16 cellular contexts compared by ENCODE assay signal in the genomic region with DNA sequence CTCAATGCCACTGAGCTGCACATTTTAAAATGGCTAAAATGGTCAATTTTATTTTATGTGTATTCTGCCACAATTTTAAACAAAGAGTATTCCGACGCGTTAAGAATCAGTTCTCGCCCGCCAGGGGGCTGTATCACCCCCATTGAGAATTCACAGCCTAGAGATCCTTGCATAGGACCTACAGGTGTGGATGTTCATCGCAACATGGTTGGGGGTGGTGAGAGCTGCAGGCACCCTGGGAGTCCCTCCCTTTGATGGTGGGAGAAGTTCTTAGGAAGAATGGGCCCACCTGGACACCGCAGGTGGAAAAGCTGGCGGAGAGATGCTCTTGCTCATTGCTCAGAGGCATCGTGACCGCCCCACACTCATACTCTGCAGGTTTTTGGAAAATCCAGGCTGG.
DNase-seq lines count a peak whose midpoint lies in the region; ATAC-seq and TF ChIP-seq lines count a peak whose summit lies in the region.
"Had no signal": no experiment of that assay in that cellular context is flagged by ENCODE, and none has a peak within 500 bp of the region (broad histone marks: within the 10 kb centered on the region; RNA-seq: fewer than 3 reads in every experiment).

No MANE protein-coding gene starts in this region.

- no peaks in the 10 kb centered on the region for H3K79me2 ChIP-seq in PC-3 (ENCODE audit: low read length)

- no peak overlapping the region for H4K8ac ChIP-seq in neuronal stem cell (ENCODE audit: low read depth, low read length)

- in situ Hi-C loops in ACHN (cut with HindIII; ENCODE audit: low pct_ligation_motif_present, low pct_unique_long_range_greater_than_20kb, low sequenced_read_pairs), result loop anchor here (25.0 kb wide), 1 partner anchor 364 kb away; no protein-coding TSS in a partner anchor

- H3K4me3 ChIP-seq in GM12865 (ENCODE audit: low read depth, low read length) (no peak overlapping the region), PC-3 (ENCODE audit: low read length) (no peak overlapping the region), fibroblast of mammary gland (ENCODE audit: control insufficient read depth, low read depth, low read length) (no peak overlapping the region), neuronal stem cell (ENCODE audit: low read length in 2 of 2) (peak overlapping the region in 1 of 2 donors; percentile 11)
- H3K4me3 ChIP-seq: colonic mucosa had no signal

- CTCF ChIA-PET in PC-3 (lab: Charles Lee), result no interaction called here

- H2AFZ ChIP-seq in PC-3 (ENCODE audit: low read length) (no peak overlapping the region), neuronal stem cell (ENCODE audit: low read length) (no peak overlapping the region)

- BruUV-seq in PC-3 (replicated peaks; lab: Mats Ljungman, UMichigan), result no TSS peak

- intact Hi-C loops in PC-3 (cut with micrococcal nuclease), result no loop called here

- no peaks in the 10 kb centered on the region for H4K20me1 ChIP-seq in PC-3 (ENCODE audit: low read length)

- POLR2A ChIA-PET in PC-3 (lab: Charles Lee; ENCODE audit: unreplicated experiment), result no interaction called here

- H2BK15ac ChIP-seq in neuronal stem cell (ENCODE audit: low read length), result peak overlapping the region; percentile 49

- H3K9ac ChIP-seq in PC-3 (ENCODE audit: low read length) (no peak overlapping the region), neuronal stem cell (ENCODE audit: low read depth, low read length, poor library complexity) (no peak overlapping the region)

- H3K23ac ChIP-seq in neuronal stem cell (ENCODE audit: low read depth, low read length, poor library complexity), result no peak overlapping the region

- H2AK5ac ChIP-seq in neuronal stem cell (ENCODE audit: low read depth, low read length), result no peak overlapping the region

- H3F3A ChIP-seq in PC-3 (ENCODE audit: low read length, unreplicated experiment), result no peaks in the 10 kb centered on the region

- peak overlapping the region; percentile 18 for H3K18ac ChIP-seq in neuronal stem cell (ENCODE audit: low read length)

- no peaks in the 10 kb centered on the region for H3K9me2 ChIP-seq in PC-3 (replicated peaks; ENCODE audit: low read length)

- no peak overlapping the region for H3K27ac ChIP-seq in PC-3 (ENCODE audit: low read length)
- no peak overlapping the region for H3K27ac ChIP-seq in neuronal stem cell (replicated peaks; ENCODE audit: low read length)
- H3K27ac ChIP-seq: colonic mucosa had no signal

- H2BK5ac ChIP-seq in neuronal stem cell (ENCODE audit: low read length), result no peak overlapping the region

- no peak overlapping the region for H4K91ac ChIP-seq in neuronal stem cell (ENCODE audit: low read depth, low read length, poor library complexity)

- peak; percentile 19 for TF ChIP-seq CTCF in GM12865 (IDR thresholded peaks at IDR 0.05; ENCODE audit: insufficient read depth, low read depth, low read length, missing control alignments)
- TF ChIP-seq CTCF in PC-3 (conservative IDR thresholded peaks at IDR 0.05; ENCODE audit: low read depth, low read length), result 0 out of 2 replicates have a peak, but pooled peaks have one; percentile 19
- TF ChIP-seq CTCF in fibroblast of mammary gland (conservative IDR thresholded peaks at IDR 0.05; ENCODE audit: control insufficient read depth, insufficient read depth, low read depth, low read length), result peak; percentile 11

- no peak overlapping the region for H2BK12ac ChIP-seq in neuronal stem cell (ENCODE audit: low read length)

- H3K4me1 ChIP-seq in PC-3 (ENCODE audit: insufficient read depth, low read length) (peaks cover 8% of the 10 kb centered on the region), neuronal stem cell (ENCODE audit: control insufficient read depth in 2 of 2, insufficient read depth in 1 of 2, low read depth in 1 of 2, low read length in 2 of 2) (peaks cover 0 to 2% of the 10 kb centered on the region in 2 donors)
- H3K4me1 ChIP-seq: colonic mucosa had no signal

- H3K14ac ChIP-seq in neuronal stem cell (ENCODE audit: low read length), result no peak overlapping the region

- no peaks in the 10 kb centered on the region for H3K79me1 ChIP-seq in neuronal stem cell (ENCODE audit: low read depth, low read length)

- H3K27me3 ChIP-seq in PC-3 (ENCODE audit: low read length) (no peaks in the 10 kb centered on the region), neuronal stem cell (ENCODE audit: control insufficient read depth in 3 of 3, insufficient read depth in 3 of 3, low read depth in 1 of 3, low read length in 3 of 3) (peaks cover 0 to 3% (median 0%) of the 10 kb centered on the region in 3 experiments)
- H3K27me3 ChIP-seq: colonic mucosa had no signal

- H3K9me3 ChIP-seq in PC-3 (ENCODE audit: low read length) (no peaks in the 10 kb centered on the region), neuronal stem cell (replicated peaks in 1 of 2; ENCODE audit: control insufficient read depth in 2 of 2, insufficient read depth in 1 of 2, low read depth in 1 of 2, low read length in 2 of 2) (no peaks in the 10 kb centered on the region)
- H3K9me3 ChIP-seq: colonic mucosa had no signal

- DNase-seq in GM12865 (ENCODE audit: low read depth) (peak; percentile 34), PC-3 (no peak), fibroblast of mammary gland (ENCODE audit: low read depth) (no peak), neuronal stem cell (ENCODE audit: low spot score) (no peak), NCI-H774 (lab: John Stamatoyannopoulos, UW) (no peak), ACHN (no peak)
- DNase-seq: activated CD4-positive, alpha-beta T cell treated with anti-CD3 and anti-CD28 coated beads for 1 hour; activated gamma-delta T cell; colonic mucosa; KBM-7; natural killer cell; NCI-H1105; SIG-M5; T-helper 2 cell had no signal

- H3K4ac ChIP-seq in neuronal stem cell (ENCODE audit: low read length), result no peak overlapping the region

- H3K36me3 ChIP-seq in PC-3 (ENCODE audit: low read depth, low read length) (no peaks in the 10 kb centered on the region), neuronal stem cell (replicated peaks in 1 of 2; ENCODE audit: control insufficient read depth in 2 of 2, insufficient read depth in 2 of 2, low read length in 2 of 2) (no peaks in the 10 kb centered on the region)
- H3K36me3 ChIP-seq: colonic mucosa had no signal

- WGBS in neuronal stem cell (ENCODE audit: extremely low coverage in 2 of 2, insufficient read length in 2 of 2, insufficient replicate concordance in 1 of 2), 2 donors, result no CpG with 5 or more reads among the region's 10 CpGs

- H2BK120ac ChIP-seq in neuronal stem cell (ENCODE audit: low read depth, low read length), result no peak overlapping the region

- ATAC-seq in PC-3 (no peak), GM21423 (IDR thresholded peaks at IDR 0.05; ENCODE audit: unreplicated experiment) (no peak), HG03469 (IDR thresholded peaks at IDR 0.05; ENCODE audit: unreplicated experiment) (no peak)
- ATAC-seq: natural killer cell had no signal

- H3K4me2 ChIP-seq in PC-3 (ENCODE audit: low read length), result no peak overlapping the region
- no peak overlapping the region for H3K4me2 ChIP-seq in neuronal stem cell (ENCODE audit: insufficient read depth, low read length, poor library complexity, severe bottlenecking)
